Comparison of ENCODE assay signal across 24 cellular contexts in the genomic region with DNA sequence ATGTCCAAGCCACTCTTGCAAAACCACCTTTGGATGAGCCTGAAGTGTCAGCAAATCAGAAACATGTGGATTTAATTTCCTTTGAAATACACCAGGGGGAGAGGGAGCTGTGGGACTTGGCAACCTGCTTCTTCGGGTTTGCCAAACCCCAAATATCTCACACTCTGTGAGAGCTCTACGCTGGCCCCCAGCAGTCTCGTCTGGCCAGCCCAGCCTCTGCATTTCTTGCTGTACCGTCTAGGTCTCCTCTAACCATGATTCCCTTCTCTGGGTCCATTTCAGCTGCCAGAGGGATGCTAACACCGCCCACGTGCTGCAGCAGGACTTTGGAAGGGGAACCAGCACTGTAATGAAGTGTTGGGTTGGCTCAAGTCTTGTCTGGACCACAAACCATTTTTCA.
DNase-seq lines count a peak whose midpoint lies in the region; ATAC-seq and TF ChIP-seq lines count a peak whose summit lies in the region.
"Had no signal": no experiment of that assay in that cellular context is flagged by ENCODE, and none has a peak within 500 bp of the region (broad histone marks: within the 10 kb centered on the region; RNA-seq: fewer than 3 reads in every experiment).

No MANE protein-coding gene starts in this region.

- TF ChIP-seq POLR2A in uterus (IDR thresholded peaks at IDR 0.05), result no peak

- no peak overlapping the region for H3K27ac Mint-ChIP-seq in progenitor cell of endocrine pancreas
- H3K27ac Mint-ChIP-seq: activated B cell treated with CpG ODN at 0.5 μM for 24 hours; activated CD8-positive, alpha-beta T cell treated with anti-CD3 and anti-CD28 coated beads, Interleukin-2, amount 10 ng/mL, durations not matched to agents 7 days and 5 days; stimulated activated memory B cell treated with anti-CD40 and anti-IgM and Interleukin-4, amounts not matched to agents 10 μg/mL and 1 μg/mL and 100 μg/mL, for 72 hours had no signal

- H3K9me3 Mint-ChIP-seq in progenitor cell of endocrine pancreas (ENCODE audit: low read depth), result no peaks in the 10 kb centered on the region
- H3K9me3 Mint-ChIP-seq: activated T-cell treated with anti-CD3 and anti-CD28 coated beads, Interleukin-2, amount 50 U/mL, for 4 hours had no signal

- no peaks in the 10 kb centered on the region for H3K9me3 ChIP-seq in uterus
- H3K9me3 ChIP-seq: body of pancreas, colonic mucosa, gastrocnemius medialis, MG63, right lobe of liver, tibial nerve had no signal

- TF ChIP-seq CTCF in uterus (IDR thresholded peaks at IDR 0.05), result no peak
- TF ChIP-seq CTCF in progenitor cell of endocrine pancreas (IDR thresholded peaks at IDR 0.05; ENCODE audit: unreplicated experiment), result no peak

- no peak for ATAC-seq in GM21381 (IDR thresholded peaks at IDR 0.05; ENCODE audit: unreplicated experiment)
- no peak for ATAC-seq in GM21723 (IDR thresholded peaks at IDR 0.05; ENCODE audit: unreplicated experiment)
- ATAC-seq: activated CD8-positive, alpha-beta T cell treated with anti-CD3 and anti-CD28 coated beads, Interleukin-2, amount 10 ng/mL, durations not matched to agents 7 days and 5 days; activated T-cell treated with anti-CD3 and anti-CD28 coated beads, Interleukin-2, amount 50 U/mL, for 4 hours; body of pancreas; right lobe of liver; stimulated activated memory B cell treated with anti-CD40 and anti-IgM and Interleukin-4, amounts not matched to agents 10 μg/mL and 1 μg/mL and 100 μg/mL, for 72 hours had no signal

- H3K4me3 ChIP-seq in uterus, result no peak overlapping the region
- H3K4me3 ChIP-seq: body of pancreas, colonic mucosa, gastrocnemius medialis, MG63, PC-9, right lobe of liver, tibial nerve had no signal

- no peaks in the 10 kb centered on the region for H3K27me3 ChIP-seq in uterus
- H3K27me3 ChIP-seq: body of pancreas, colonic mucosa, gastrocnemius medialis, MG63, right lobe of liver, tibial nerve had no signal

- no peaks in the 10 kb centered on the region for H3K4me1 ChIP-seq in uterus
- H3K4me1 ChIP-seq: body of pancreas, colonic mucosa, right lobe of liver had no signal

- H3K4me1 Mint-ChIP-seq in progenitor cell of endocrine pancreas (ENCODE audit: low read depth), result peaks cover 7% of the 10 kb centered on the region
- H3K4me1 Mint-ChIP-seq: activated B cell treated with CpG ODN at 0.5 μM for 24 hours had no signal

- DNase-seq in NCI-H446 treated with DMSO at 0.1 percent for 48 hours (lab: John Stamatoyannopoulos, UW) (peak; percentile 56), fibroblast of peridontal ligament (ENCODE audit: extremely low read depth) (peak; percentile 88), mucosa of gallbladder (ENCODE audit: low spot score) (peak; percentile 33), uterus (peak; percentile 47 to 68), progenitor cell of endocrine pancreas (ENCODE audit: low spot score, unreplicated experiment) (no peak)
- DNase-seq: activated B cell treated with CpG ODN at 0.5 μM for 24 hours; activated CD8-positive, alpha-beta T cell treated with anti-CD3 and anti-CD28 coated beads, Interleukin-2, amount 10 ng/mL, durations not matched to agents 7 days and 5 days; activated naive CD4-positive, alpha-beta T cell treated with anti-CD3 and anti-CD28 coated beads, Interleukin-2, amount 50 U/mL, for 16 hours; activated T-cell treated with anti-CD3 and anti-CD28 coated beads, Interleukin-2, amount 50 U/mL, for 4 hours; C1 segment of cervical spinal cord; colonic mucosa; GF-D8; IMR-90; MG63; NCI-H146; PC-9; right lobe of liver had no signal

- no peak overlapping the region for H3K4me3 Mint-ChIP-seq in progenitor cell of endocrine pancreas (ENCODE audit: low read depth)
- H3K4me3 Mint-ChIP-seq: activated B cell treated with CpG ODN at 0.5 μM for 24 hours; activated CD8-positive, alpha-beta T cell treated with anti-CD3 and anti-CD28 coated beads, Interleukin-2, amount 10 ng/mL, durations not matched to agents 7 days and 5 days; activated T-cell treated with anti-CD3 and anti-CD28 coated beads, Interleukin-2, amount 50 U/mL, for 4 hours; stimulated activated memory B cell treated with anti-CD40 and anti-IgM and Interleukin-4, amounts not matched to agents 10 μg/mL and 1 μg/mL and 100 μg/mL, for 72 hours had no signal

- H3K36me3 ChIP-seq in uterus, result no peaks in the 10 kb centered on the region
- H3K36me3 ChIP-seq: colonic mucosa, gastrocnemius medialis, MG63, right lobe of liver had no signal

- no peak overlapping the region for H3K27ac ChIP-seq in uterus
- H3K27ac ChIP-seq: body of pancreas, colonic mucosa, gastrocnemius medialis, HL-60, PC-9, right lobe of liver, tibial nerve had no signal

- intact Hi-C loops in uterus (cut with DNase I; ENCODE audit: low total_unique reads), result no loop called here

- peaks cover 3% of the 10 kb centered on the region for H3K36me3 Mint-ChIP-seq in progenitor cell of endocrine pancreas (ENCODE audit: insufficient read depth)

- no peaks in the 10 kb centered on the region for H3K27me3 Mint-ChIP-seq in progenitor cell of endocrine pancreas
- H3K27me3 Mint-ChIP-seq: activated B cell treated with CpG ODN at 0.5 μM for 24 hours; stimulated activated memory B cell treated with anti-CD40 and anti-IgM and Interleukin-4, amounts not matched to agents 10 μg/mL and 1 μg/mL and 100 μg/mL, for 72 hours had no signal
